8 cellular contexts compared by ENCODE assay signal in genomic region chr10:47047577-47048532, GRCh38.
DNase-seq lines count a peak whose midpoint lies in the region; TF ChIP-seq lines count a peak whose summit lies in the region.

No MANE protein-coding gene starts in this region.

- TF ChIP-seq CTCF in BJ (IDR thresholded peaks at IDR 0.05; ENCODE audit: insufficient read depth, low read depth, low read length) (peak; percentile 91), GM20000 (IDR thresholded peaks at IDR 0.05; ENCODE audit: extremely low read depth, missing control alignments) (peak; percentile 91)

- H3K27me3 Mint-ChIP-seq in activated CD4-positive, alpha-beta memory T cell treated with anti-CD3 and anti-CD28 coated beads, Interleukin-2, amount 10 ng/mL, durations not matched to agents 7 days and 5 days, result no peaks in the 10 kb centered on the region

- CTCF ChIA-PET in BJ (lab: Yijun Ruan, JAX), result interaction anchor here (0.6 to 9.2 kb wide), 46 partner anchors 8 to 305 kb away, joined by 3 to 215 read pairs (median 4); partner anchors contain the start of gene GDF10
- CTCF ChIA-PET in activated CD4-positive, alpha-beta memory T cell treated with anti-CD3 and anti-CD28 coated beads, Interleukin-2, amount 10 ng/mL, durations not matched to agents 7 days and 5 days (lab: Charles Lee), result interaction anchor here (0.7 to 6.0 kb wide), 27 partner anchors 8 to 308 kb away, joined by 3 to 128 read pairs (median 4); no protein-coding TSS in a partner anchor

- no peaks in the 10 kb centered on the region for H3K9me3 Mint-ChIP-seq in activated CD4-positive, alpha-beta memory T cell treated with anti-CD3 and anti-CD28 coated beads, Interleukin-2, amount 10 ng/mL, durations not matched to agents 7 days and 5 days

- no peak overlapping the region for H3K4me3 ChIP-seq in BJ (ENCODE audit: low read depth, low read length)

- H3K36me3 Mint-ChIP-seq in activated CD4-positive, alpha-beta memory T cell treated with anti-CD3 and anti-CD28 coated beads, Interleukin-2, amount 10 ng/mL, durations not matched to agents 7 days and 5 days (ENCODE audit: low read depth), result no peaks in the 10 kb centered on the region

- DNase-seq in BJ (ENCODE audit: low read depth), result no peak
- DNase-seq in GM20000 (ENCODE audit: low spot score), result peak; percentile 64
- DNase-seq in NCI-H526 treated with DMSO at 0.1 percent for 48 hours (lab: John Stamatoyannopoulos, UW), result peak; percentile 27
- peak; percentile 76 for DNase-seq in activated CD4-positive, alpha-beta memory T cell treated with anti-CD3 and anti-CD28 coated beads, Interleukin-2, amount 10 ng/mL, durations not matched to agents 7 days and 5 days
- peak; percentile 45 to 68 for DNase-seq in dermis microvascular lymphatic vessel endothelial cell (ENCODE audit: low read depth in 2 of 2)
- peak; percentile 78 for DNase-seq in medulla oblongata (ENCODE audit: extremely low spot score)
- DNase-seq in stimulated activated CD8-positive, alpha-beta memory T cell treated with anti-CD3 and anti-CD28 coated beads, Interleukin-15, amount 100 ng/mL, for 4 hours (ENCODE audit: low read depth in 2 of 2), result peak; percentile 27 to 43
- DNase-seq in NCI-H524 treated with DMSO at 0.1 percent for 48 hours (lab: John Stamatoyannopoulos, UW), result no peak

- no peaks in the 10 kb centered on the region for H3K36me3 ChIP-seq in BJ (ENCODE audit: control insufficient read depth, insufficient read depth, low read length)

- H3K4me1 Mint-ChIP-seq in activated CD4-positive, alpha-beta memory T cell treated with anti-CD3 and anti-CD28 coated beads, Interleukin-2, amount 10 ng/mL, durations not matched to agents 7 days and 5 days, result peaks cover 7% of the 10 kb centered on the region

- POLR2A ChIA-PET in BJ (lab: Charles Lee), result no interaction called here
- POLR2A ChIA-PET in activated CD4-positive, alpha-beta memory T cell treated with anti-CD3 and anti-CD28 coated beads, Interleukin-2, amount 10 ng/mL, durations not matched to agents 7 days and 5 days (lab: Charles Lee), result interaction anchor here (1.8 kb wide), 1 partner anchor 264 kb away, joined by 10 read pairs; no protein-coding TSS in a partner anchor

- no peak overlapping the region for H3K27ac Mint-ChIP-seq in activated CD4-positive, alpha-beta memory T cell treated with anti-CD3 and anti-CD28 coated beads, Interleukin-2, amount 10 ng/mL, durations not matched to agents 7 days and 5 days

- H3K27me3 ChIP-seq in BJ (ENCODE audit: control insufficient read depth, insufficient read depth, low read length), result no peaks in the 10 kb centered on the region

- H3K4me3 Mint-ChIP-seq in activated CD4-positive, alpha-beta memory T cell treated with anti-CD3 and anti-CD28 coated beads, Interleukin-2, amount 10 ng/mL, durations not matched to agents 7 days and 5 days, result no peak overlapping the region

Comparison
In these comparisons a context has a peak if more than half of its experiments do, and no peak if none do; other contexts are left out.
1. DNase-seq: peak in GM20000 (single experiment), NCI-H526 treated with DMSO at 0.1 percent for 48 hours (single experiment), activated CD4-positive, alpha-beta memory T cell treated with anti-CD3 and anti-CD28 coated beads, Interleukin-2, amount 10 ng/mL, durations not matched to agents 7 days and 5 days (single experiment), dermis microvascular lymphatic vessel endothelial cell (2 of 2), medulla oblongata (single experiment) and stimulated activated CD8-positive, alpha-beta memory T cell treated with anti-CD3 and anti-CD28 coated beads, Interleukin-15, amount 100 ng/mL, for 4 hours (2 of 2); none in BJ (single experiment) and NCI-H524 treated with DMSO at 0.1 percent for 48 hours (single experiment).